Comparison of ENCODE assay signal across 19 cellular contexts in the genomic region with DNA sequence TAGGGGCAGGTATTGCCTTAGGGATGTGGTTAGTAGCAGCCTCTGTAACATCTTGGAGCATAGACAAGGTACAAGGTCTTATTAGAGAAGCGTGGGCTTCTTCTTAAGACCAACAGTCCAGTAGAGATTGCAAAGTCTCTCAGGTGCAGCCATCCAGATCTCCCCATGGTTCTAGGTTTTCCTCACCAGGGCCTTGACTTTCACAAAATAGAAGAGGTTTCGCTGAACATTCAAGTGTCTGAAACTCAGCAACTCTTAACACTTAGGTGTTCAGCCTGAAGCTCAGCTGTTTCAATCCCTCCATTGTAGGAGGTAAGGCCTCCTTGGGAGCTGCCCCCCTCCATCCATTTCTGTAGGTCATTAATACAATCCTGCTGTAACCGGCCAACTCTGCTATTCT.
"Had no signal": no experiment of that assay in that cellular context is flagged by ENCODE, and none has a peak within 500 bp of the region (broad histone marks: within the 10 kb centered on the region; RNA-seq: fewer than 3 reads in every experiment).

No MANE protein-coding gene starts in this region.

- H2AFZ ChIP-seq: parathyroid adenoma had no signal

- H3K27me3 ChIP-seq: esophagus muscularis mucosa, left lung, transverse colon had no signal

- H3K9ac ChIP-seq: parathyroid adenoma had no signal

- H3K79me2 ChIP-seq: parathyroid adenoma had no signal

- H3K4me1 ChIP-seq: parathyroid adenoma had no signal

- H3K27ac ChIP-seq: coronary artery, esophagus muscularis mucosa, left lung, neutrophil, parathyroid adenoma, transverse colon, VCaP had no signal

- H3K9me3 ChIP-seq: esophagus muscularis mucosa, left lung, mucosa of descending colon, neutrophil, transverse colon had no signal

- DNase-seq: activated CD4-positive, alpha-beta memory T cell treated with anti-CD3 and anti-CD28 coated beads, Interleukin-2, amount 10 ng/mL, durations not matched to agents 7 days and 5 days; activated effector memory CD4-positive, alpha-beta T cell treated with Interleukin-2 at 50 U/mL for 16 hours; activated naive CD4-positive, alpha-beta T cell treated with anti-CD3 and anti-CD28 coated beads, Interleukin-2, amount 50 U/mL, for 16 hours; activated T-cell treated with anti-CD3 and anti-CD28 coated beads, Interleukin-2, amount 50 U/mL, for 4 hours; effector CD4-positive, alpha-beta T cell; hippocampal formation; left lung; mucosa of descending colon; naive thymus-derived CD4-positive, alpha-beta T cell; stimulated activated CD4-positive, alpha-beta T cell treated with anti-CD3 and anti-CD28 coated beads, Interleukin-4, amount 100 ng/mL, for 24 hours; stimulated activated CD8-positive, alpha-beta memory T cell treated with anti-CD3 and anti-CD28 coated beads, Interleukin-4, amount 100 ng/mL, for 48 hours; stimulated activated naive CD4-positive, alpha-beta T cell treated with Interleukin-2 at 50 U/mL for 16 hours; substantia nigra; transverse colon had no signal

- ATAC-seq: activated T-cell treated with anti-CD3 and anti-CD28 coated beads, Interleukin-2, amount 50 U/mL, for 4 hours; left lung; mucosa of descending colon; naive thymus-derived CD4-positive, alpha-beta T cell had no signal

- H3K4me3 ChIP-seq: coronary artery, esophagus muscularis mucosa, left lung, mucosa of descending colon, transverse colon had no signal
